In genomic region chr6:113763311-113763766, GRCh38 we compare ENCODE assay signal across 11 cellular contexts.
DNase-seq lines count a peak whose midpoint lies in the region; ATAC-seq and TF ChIP-seq lines count a peak whose summit lies in the region.
"Had no signal": no experiment of that assay in that cellular context is flagged by ENCODE, and none has a peak within 500 bp of the region (broad histone marks: within the 10 kb centered on the region; RNA-seq: fewer than 3 reads in every experiment).

No MANE protein-coding gene starts in this region.

- no peak overlapping the region for H3K4me3 ChIP-seq in GM23338
- no peak overlapping the region for H3K4me3 ChIP-seq in OCI-LY3 (ENCODE audit: low read length)
- H3K4me3 ChIP-seq in fibroblast of the aortic adventitia (ENCODE audit: low read depth, low read length) = no peak overlapping the region
- no peak overlapping the region for H3K4me3 ChIP-seq in upper lobe of left lung
- H3K4me3 ChIP-seq: right lobe of liver had no signal

- H3K4me2 ChIP-seq in GM23338 = no peak overlapping the region
- peak overlapping the region; percentile 37 for H3K4me2 ChIP-seq in OCI-LY3 (ENCODE audit: low read length)

- no peaks in the 10 kb centered on the region for H3K4me1 ChIP-seq in GM23338 (ENCODE audit: insufficient read depth)
- H3K4me1 ChIP-seq in OCI-LY3 (ENCODE audit: low read length) = peaks cover 27% of the 10 kb centered on the region
- H3K4me1 ChIP-seq in upper lobe of left lung = peaks cover 0 to 12% (median 7%) of the 10 kb centered on the region in 4 donors
- H3K4me1 ChIP-seq: right lobe of liver had no signal

- H3K4me3 Mint-ChIP-seq in GM23338 = no peak overlapping the region

- H4K20me1 ChIP-seq in GM23338 (replicated peaks; ENCODE audit: insufficient read depth) (no peaks in the 10 kb centered on the region), OCI-LY3 (ENCODE audit: insufficient read depth, low read length) (no peaks in the 10 kb centered on the region)

- no peaks in the 10 kb centered on the region for H3K36me3 Mint-ChIP-seq in GM23338 (ENCODE audit: low read depth)

- H3K36me3 ChIP-seq in GM23338 (ENCODE audit: insufficient read depth) = no peaks in the 10 kb centered on the region
- no peaks in the 10 kb centered on the region for H3K36me3 ChIP-seq in OCI-LY3 (replicated peaks; ENCODE audit: low read depth, low read length)
- H3K36me3 ChIP-seq in upper lobe of left lung = no peaks in the 10 kb centered on the region
- H3K36me3 ChIP-seq: right lobe of liver had no signal

- no peak for ATAC-seq in GM23338
- ATAC-seq in upper lobe of left lung (ENCODE audit: low FRiP score in 2 of 2) = no peak
- no peak for ATAC-seq in GM21381 (IDR thresholded peaks at IDR 0.05; ENCODE audit: unreplicated experiment)
- ATAC-seq: Right ventricle myocardium inferior had no signal

- peaks cover 2% of the 10 kb centered on the region for H3K27me3 Mint-ChIP-seq in GM23338 (ENCODE audit: insufficient read depth, low read depth, poor library complexity)

- H3K4me1 Mint-ChIP-seq in GM23338 = peaks cover 3% of the 10 kb centered on the region; the same call in 1 of the 3 replicates

- H2AFZ ChIP-seq in GM23338 = peak overlapping the region; percentile 83
- H2AFZ ChIP-seq in OCI-LY3 (ENCODE audit: low read depth, low read length) = peak overlapping the region; percentile 86

- H3K9me3 Mint-ChIP-seq in GM23338 = no peaks in the 10 kb centered on the region

- H3K9me3 ChIP-seq in OCI-LY3 (ENCODE audit: insufficient read depth, low read length) (no peaks in the 10 kb centered on the region), upper lobe of left lung (no peaks in the 10 kb centered on the region)
- H3K9me3 ChIP-seq: right lobe of liver had no signal

- H3K27ac ChIP-seq in GM23338 (ENCODE audit: low read depth) (no peak overlapping the region), OCI-LY3 (ENCODE audit: low read length) (no peak overlapping the region; the same call in 1 of the 2 replicates), upper lobe of left lung (peak overlapping the region; percentile 35 to 75 (median 59))

- H3F3A ChIP-seq in GM23338 (replicated peaks; ENCODE audit: low read depth) = no peaks in the 10 kb centered on the region

- H3K27me3 ChIP-seq in GM23338 (ENCODE audit: insufficient read depth) = no peaks in the 10 kb centered on the region
- H3K27me3 ChIP-seq in OCI-LY3 (ENCODE audit: low read depth, low read length) = no peaks in the 10 kb centered on the region
- no peaks in the 10 kb centered on the region for H3K27me3 ChIP-seq in upper lobe of left lung
- H3K27me3 ChIP-seq: right lobe of liver had no signal

- DNase-seq in GM23338 (ENCODE audit: low spot score) (no peak), fibroblast of the aortic adventitia (ENCODE audit: low read depth) (peak; percentile 9), upper lobe of left lung (no peak), COLO829 (ENCODE audit: low spot score) (no peak), NCI-H774 (lab: John Stamatoyannopoulos, UW) (no peak)
- DNase-seq: kidney, NCI-H510A treated with DMSO at 0.1 percent for 48 hours, right lobe of liver had no signal

- no peak for TF ChIP-seq POLR2A in upper lobe of left lung (IDR thresholded peaks at IDR 0.05)

- WGBS in upper lobe of left lung, 2 donors = 81 to 82% methylated on average over 1 of the region's 1 CpG

- no peaks in the 10 kb centered on the region for H3K9me2 ChIP-seq in GM23338 (ENCODE audit: insufficient read depth)

- no peak for TF ChIP-seq EP300 in upper lobe of left lung (IDR thresholded peaks at IDR 0.05)

- no peaks in the 10 kb centered on the region for H3K79me2 ChIP-seq in GM23338 (replicated peaks; ENCODE audit: insufficient read depth)
- H3K79me2 ChIP-seq in OCI-LY3 (ENCODE audit: low read length) = no peaks in the 10 kb centered on the region

- H3K27ac Mint-ChIP-seq in GM23338 = 0 out of 2 replicates have a peak overlapping the region, but pooled peaks have one; percentile 2

- TF ChIP-seq CTCF in GM23338 (conservative IDR thresholded peaks at IDR 0.05; ENCODE audit: low read depth in 2 of 2) = no peak
- TF ChIP-seq CTCF in OCI-LY3 (IDR thresholded peaks at IDR 0.05; ENCODE audit: low read depth, low read length) = no peak
- no peak for TF ChIP-seq CTCF in fibroblast of the aortic adventitia (IDR thresholded peaks at IDR 0.05; ENCODE audit: insufficient read depth, low read length)
- TF ChIP-seq CTCF in upper lobe of left lung (IDR thresholded peaks at IDR 0.05) = no peak

- no peak overlapping the region for H3K9ac ChIP-seq in OCI-LY3 (ENCODE audit: low read length)

TF ChIP-seq in GM23338, 12 proteins besides CTCF, POLR2A, EP300 and RAD21 (continues in another document):
- TF ChIP-seq ZNF331 (CRISPR knock-in tag; IDR thresholded peaks at IDR 0.05; ENCODE audit: low read depth) (no peak), JUNB (IDR thresholded peaks at IDR 0.05; ENCODE audit: unreplicated experiment) (no peak), ZNF114 (CRISPR knock-in tag; IDR thresholded peaks at IDR 0.05) (no peak), EZH2phosphoT487 (IDR thresholded peaks at IDR 0.05; ENCODE audit: unreplicated experiment) (no peak), NANOG (IDR thresholded peaks at IDR 0.05; ENCODE audit: borderline replicate concordance) (no peak), POLR2AphosphoS5 (IDR thresholded peaks at IDR 0.05; ENCODE audit: low read depth) (no peak), STAT1 (IDR thresholded peaks at IDR 0.05; ENCODE audit: unreplicated experiment) (no peak)
- TF ChIP-seq, protein P1, sequence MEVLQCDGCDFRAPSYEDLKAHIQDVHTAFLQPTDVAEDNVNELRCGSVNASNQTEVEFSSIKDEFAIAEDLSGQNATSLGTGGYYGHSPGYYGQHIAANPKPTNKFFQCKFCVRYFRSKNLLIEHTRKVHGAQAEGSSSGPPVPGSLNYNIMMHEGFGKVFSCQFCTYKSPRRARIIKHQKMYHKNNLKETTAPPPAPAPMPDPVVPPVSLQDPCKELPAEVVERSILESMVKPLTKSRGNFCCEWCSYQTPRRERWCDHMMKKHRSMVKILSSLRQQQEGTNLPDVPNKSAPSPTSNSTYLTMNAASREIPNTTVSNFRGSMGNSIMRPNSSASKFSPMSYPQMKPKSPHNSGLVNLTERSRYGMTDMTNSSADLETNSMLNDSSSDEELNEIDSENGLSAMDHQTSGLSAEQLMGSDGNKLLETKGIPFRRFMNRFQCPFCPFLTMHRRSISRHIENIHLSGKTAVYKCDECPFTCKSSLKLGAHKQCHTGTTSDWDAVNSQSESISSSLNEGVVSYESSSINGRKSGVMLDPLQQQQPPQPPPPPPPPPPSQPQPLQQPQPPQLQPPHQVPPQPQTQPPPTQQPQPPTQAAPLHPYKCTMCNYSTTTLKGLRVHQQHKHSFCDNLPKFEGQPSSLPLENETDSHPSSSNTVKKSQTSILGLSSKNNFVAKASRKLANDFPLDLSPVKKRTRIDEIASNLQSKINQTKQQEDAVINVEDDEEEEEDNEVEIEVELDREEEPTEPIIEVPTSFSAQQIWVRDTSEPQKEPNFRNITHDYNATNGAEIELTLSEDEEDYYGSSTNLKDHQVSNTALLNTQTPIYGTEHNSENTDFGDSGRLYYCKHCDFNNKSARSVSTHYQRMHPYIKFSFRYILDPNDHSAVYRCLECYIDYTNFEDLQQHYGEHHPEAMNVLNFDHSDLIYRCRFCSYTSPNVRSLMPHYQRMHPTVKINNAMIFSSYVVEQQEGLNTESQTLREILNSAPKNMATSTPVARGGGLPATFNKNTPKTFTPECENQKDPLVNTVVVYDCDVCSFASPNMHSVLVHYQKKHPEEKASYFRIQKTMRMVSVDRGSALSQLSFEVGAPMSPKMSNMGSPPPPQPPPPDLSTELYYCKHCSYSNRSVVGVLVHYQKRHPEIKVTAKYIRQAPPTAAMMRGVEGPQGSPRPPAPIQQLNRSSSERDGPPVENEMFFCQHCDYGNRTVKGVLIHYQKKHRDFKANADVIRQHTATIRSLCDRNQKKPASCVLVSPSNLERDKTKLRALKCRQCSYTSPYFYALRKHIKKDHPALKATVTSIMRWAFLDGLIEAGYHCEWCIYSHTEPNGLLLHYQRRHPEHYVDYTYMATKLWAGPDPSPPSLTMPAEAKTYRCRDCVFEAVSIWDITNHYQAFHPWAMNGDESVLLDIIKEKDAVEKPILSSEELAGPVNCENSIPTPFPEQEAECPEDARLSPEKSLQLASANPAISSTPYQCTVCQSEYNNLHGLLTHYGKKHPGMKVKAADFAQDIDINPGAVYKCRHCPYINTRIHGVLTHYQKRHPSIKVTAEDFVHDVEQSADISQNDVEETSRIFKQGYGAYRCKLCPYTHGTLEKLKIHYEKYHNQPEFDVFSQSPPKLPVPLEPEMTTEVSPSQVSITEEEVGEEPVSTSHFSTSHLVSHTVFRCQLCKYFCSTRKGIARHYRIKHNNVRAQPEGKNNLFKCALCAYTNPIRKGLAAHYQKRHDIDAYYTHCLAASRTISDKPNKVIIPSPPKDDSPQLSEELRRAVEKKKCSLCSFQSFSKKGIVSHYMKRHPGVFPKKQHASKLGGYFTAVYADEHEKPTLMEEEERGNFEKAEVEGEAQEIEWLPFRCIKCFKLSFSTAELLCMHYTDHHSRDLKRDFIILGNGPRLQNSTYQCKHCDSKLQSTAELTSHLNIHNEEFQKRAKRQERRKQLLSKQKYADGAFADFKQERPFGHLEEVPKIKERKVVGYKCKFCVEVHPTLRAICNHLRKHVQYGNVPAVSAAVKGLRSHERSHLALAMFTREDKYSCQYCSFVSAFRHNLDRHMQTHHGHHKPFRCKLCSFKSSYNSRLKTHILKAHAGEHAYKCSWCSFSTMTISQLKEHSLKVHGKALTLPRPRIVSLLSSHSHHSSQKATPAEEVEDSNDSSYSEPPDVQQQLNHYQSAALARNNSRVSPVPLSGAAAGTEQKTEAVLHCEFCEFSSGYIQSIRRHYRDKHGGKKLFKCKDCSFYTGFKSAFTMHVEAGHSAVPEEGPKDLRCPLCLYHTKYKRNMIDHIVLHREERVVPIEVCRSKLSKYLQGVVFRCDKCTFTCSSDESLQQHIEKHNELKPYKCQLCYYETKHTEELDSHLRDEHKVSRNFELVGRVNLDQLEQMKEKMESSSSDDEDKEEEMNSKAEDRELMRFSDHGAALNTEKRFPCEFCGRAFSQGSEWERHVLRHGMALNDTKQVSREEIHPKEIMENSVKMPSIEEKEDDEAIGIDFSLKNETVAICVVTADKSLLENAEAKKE (CRISPR knock-in tag; IDR thresholded peaks at IDR 0.05) = no peak

Comparison
In these comparisons a context has a peak if more than half of its experiments do, and no peak if none do; other contexts are left out.
1. H3K27ac ChIP-seq: peak in upper lobe of left lung (4 of 4); none in GM23338 (single experiment) and OCI-LY3 (single experiment).